16 cellular contexts compared by ENCODE assay signal in the genomic region with DNA sequence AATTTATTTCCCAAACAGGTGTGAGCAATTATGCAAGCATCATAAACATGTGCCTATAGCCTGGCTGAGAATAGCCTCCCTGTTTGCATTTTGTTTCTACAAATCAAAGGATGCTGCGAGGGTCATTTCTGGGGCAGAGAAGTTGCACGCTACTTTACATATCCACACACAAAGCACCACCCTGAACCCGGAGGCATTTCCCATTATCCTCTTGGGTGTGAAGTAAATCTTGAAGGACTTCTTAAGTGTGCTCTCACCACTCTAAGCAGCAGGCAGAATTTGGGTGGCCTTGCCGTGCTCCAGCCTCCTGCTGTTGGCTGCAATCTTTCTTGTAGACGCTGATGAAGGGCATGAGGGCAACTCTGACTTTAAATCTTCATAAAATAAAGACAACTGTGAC.
"Had no signal": no experiment of that assay in that cellular context is flagged by ENCODE, and none has a peak within 500 bp of the region (broad histone marks: within the 10 kb centered on the region; RNA-seq: fewer than 3 reads in every experiment).

No MANE protein-coding gene starts in this region.

- H3K36me3 Mint-ChIP-seq: naive thymus-derived CD4-positive, alpha-beta T cell; T-cell had no signal

- H3K4me1 Mint-ChIP-seq: activated CD4-positive, alpha-beta T cell treated with anti-CD3 and anti-CD28 coated beads for 36 hours; naive thymus-derived CD4-positive, alpha-beta T cell; T-cell had no signal

- H3K4me1 ChIP-seq: gastrocnemius medialis, heart right ventricle had no signal

- H3K27me3 ChIP-seq: gastrocnemius medialis had no signal

- ATAC-seq: activated CD4-positive, alpha-beta T cell treated with anti-CD3 and anti-CD28 coated beads for 36 hours; activated CD8-positive, alpha-beta T cell treated with anti-CD3 and anti-CD28 coated beads, Interleukin-2, amount 10 ng/mL, durations not matched to agents 7 days and 5 days; gastrocnemius medialis; heart right ventricle; naive thymus-derived CD4-positive, alpha-beta T cell; T-cell had no signal

- H3K9me3 ChIP-seq: gastrocnemius medialis, thoracic aorta had no signal

- FAIRE-seq: bronchial epithelial cell had no signal

- H3K27me3 Mint-ChIP-seq: T-cell had no signal

- H3K27ac Mint-ChIP-seq: activated CD4-positive, alpha-beta T cell treated with anti-CD3 and anti-CD28 coated beads for 36 hours; activated CD8-positive, alpha-beta T cell treated with anti-CD3 and anti-CD28 coated beads, Interleukin-2, amount 10 ng/mL, durations not matched to agents 7 days and 5 days; naive thymus-derived CD4-positive, alpha-beta T cell; stimulated activated naive CD8-positive, alpha-beta T cell treated with anti-CD3 and anti-CD28 coated beads, Interleukin-15, Interleukin-2, amounts not matched to agents 100 ng/mL and 50 ng/mL, for 24 hours; T-cell had no signal

- H3K36me3 ChIP-seq: gastrocnemius medialis, heart right ventricle, thoracic aorta had no signal

- DNase-seq: activated CD4-positive, alpha-beta T cell treated with anti-CD3 and anti-CD28 coated beads for 36 hours; activated CD8-positive, alpha-beta memory T cell treated with anti-CD3 and anti-CD28 coated beads, Interleukin-2, amount 50 U/mL, for 48 hours; activated CD8-positive, alpha-beta T cell treated with anti-CD3 and anti-CD28 coated beads, Interleukin-2, amount 10 ng/mL, durations not matched to agents 7 days and 5 days; activated naive CD4-positive, alpha-beta T cell; gastrocnemius medialis; heart right ventricle; naive thymus-derived CD4-positive, alpha-beta T cell; stimulated activated CD4-positive, alpha-beta T cell treated with anti-CD3 and anti-CD28 coated beads, Interleukin-4, amount 100 ng/mL, for 1 hour; stimulated activated CD8-positive, alpha-beta memory T cell treated with anti-CD3 and anti-CD28 coated beads, Interleukin-4, amount 100 ng/mL, for 48 hours; T-cell; T1000 had no signal

- H3K27ac ChIP-seq: gastrocnemius medialis, heart right ventricle, thoracic aorta, VCaP had no signal

- H3K4me3 Mint-ChIP-seq: activated CD4-positive, alpha-beta T cell treated with anti-CD3 and anti-CD28 coated beads for 36 hours; activated CD8-positive, alpha-beta T cell treated with anti-CD3 and anti-CD28 coated beads, Interleukin-2, amount 10 ng/mL, durations not matched to agents 7 days and 5 days; naive thymus-derived CD4-positive, alpha-beta T cell; stimulated activated naive CD8-positive, alpha-beta T cell treated with anti-CD3 and anti-CD28 coated beads, Interleukin-15, Interleukin-2, amounts not matched to agents 100 ng/mL and 50 ng/mL, for 24 hours; T-cell had no signal

- H3K4me3 ChIP-seq: gastrocnemius medialis, heart right ventricle, lung, thoracic aorta had no signal
